Comparison of ENCODE assay signal across 10 cellular contexts in genomic region chr2:131332709-131333108, GRCh38. TPM values are rescaled to one million over a fixed set of nuclear protein-coding genes. Genes with fewer than 3 reads are reported as not detected.
"Had no signal": no experiment of that assay in that cellular context is flagged by ENCODE, and none has a peak within 500 bp of the region (broad histone marks: within the 10 kb centered on the region; RNA-seq: fewer than 3 reads in every experiment).

No MANE protein-coding gene starts in this region.

RNA-seq across cellular contexts. Expression of gene RAB6D, which starts 31.3 kb away (rescaled TPM):
- total RNA-seq: OCI-LY7, PC-3, PC-9, Right ventricle myocardium inferior, Right ventricle myocardium superior, RPMI7951, SJCRH30, SK-MEL-5, T-cell had no signal
- polyA plus RNA-seq: SK-N-SH had no signal
